ENCODE assay signal across 25 cellular contexts in genomic region chr5:31392061-31392460, GRCh38.
"Had no signal": no experiment of that assay in that cellular context is flagged by ENCODE, and none has a peak within 500 bp of the region (broad histone marks: within the 10 kb centered on the region; RNA-seq: fewer than 3 reads in every experiment).

No MANE protein-coding gene starts in this region.

- H3K4me3 ChIP-seq: esophagus squamous epithelium, heart right ventricle, left ventricle myocardium inferior, lower lobe of right lung, prostate gland, right atrium auricular region, smooth muscle cell, thyroid gland, vagina had no signal

- DNase-seq: dermis blood vessel endothelial cell; effector memory CD4-positive, alpha-beta T cell; erythroblast; esophagus squamous epithelium; foreskin melanocyte; glutamatergic neuron; heart right ventricle; hippocampal formation; left cardiac atrium; left ventricle myocardium inferior; lower lobe of right lung; naive thymus-derived CD8-positive, alpha-beta T cell; nephron progenitor cell; nucleus accumbens; stimulated activated CD4-positive, alpha-beta T cell treated with anti-CD3 and anti-CD28 coated beads, Interleukin-12 subunit alpha, Interleukin-12 subunit beta, amount 100 ng/mL, for 4 hours; stimulated activated CD4-positive, alpha-beta T cell treated with anti-CD3 and anti-CD28 coated beads, Interleukin-1b, Interleukin-23, amount 100 ng/mL, for 48 hours; stimulated activated CD4-positive, alpha-beta T cell treated with anti-CD3 and anti-CD28 coated beads, Interleukin-4, amount 100 ng/mL, for 1 hour; stimulated activated CD8-positive, alpha-beta memory T cell treated with anti-CD3 and anti-CD28 coated beads, Interleukin-4, amount 100 ng/mL, for 48 hours; stimulated activated naive CD4-positive, alpha-beta T cell; stimulated activated naive CD8-positive, alpha-beta T cell treated with anti-CD3 and anti-CD28 coated beads, Interleukin-15, amount 100 ng/mL, for 72 hours; thyroid gland had no signal
